In the genomic region with DNA sequence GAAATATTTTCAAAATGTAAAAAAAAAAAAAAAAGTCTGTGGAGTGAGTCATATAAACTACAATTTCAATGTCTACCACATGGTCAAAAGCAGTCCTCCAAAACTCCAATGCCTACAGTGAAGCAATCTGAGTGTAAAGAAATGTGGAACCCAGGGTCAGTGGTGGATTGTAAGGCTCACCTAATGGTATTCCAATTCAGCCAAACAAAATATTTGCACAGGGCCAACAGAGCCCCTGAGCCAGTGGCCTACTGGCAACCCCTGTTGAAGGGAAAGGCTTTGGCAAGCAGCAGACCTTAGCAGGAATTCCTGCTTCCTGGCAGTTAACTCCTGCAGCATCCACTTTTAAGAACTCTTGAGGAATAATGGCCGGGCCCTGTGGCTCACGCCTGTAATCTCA, we compare ENCODE assay signal across 13 cellular contexts. TPM values are rescaled to one million over a fixed set of nuclear protein-coding genes. Genes with fewer than 3 reads are reported as not detected.
DNase-seq lines count a peak whose midpoint lies in the region; ATAC-seq and TF ChIP-seq lines count a peak whose summit lies in the region.
"Had no signal": no experiment of that assay in that cellular context is flagged by ENCODE, and none has a peak within 500 bp of the region (broad histone marks: within the 10 kb centered on the region; RNA-seq: fewer than 3 reads in every experiment).

No MANE protein-coding gene starts in this region.

- no peak for TF ChIP-seq POLR2A in tibial nerve (IDR thresholded peaks at IDR 0.05)

- H2AFZ ChIP-seq in mammary epithelial cell (ENCODE audit: low read depth, low read length) (no peak overlapping the region), OCI-LY1 (ENCODE audit: low read length) (no peak overlapping the region)

- H4K20me1 ChIP-seq in mammary epithelial cell (ENCODE audit: insufficient read depth, low read length) (peaks cover 2% of the 10 kb centered on the region), OCI-LY1 (ENCODE audit: insufficient read depth, low read length) (no peaks in the 10 kb centered on the region)

- intact Hi-C loops in MCF 10A (cut with micrococcal nuclease) (no loop called here), mammary epithelial cell (cut with micrococcal nuclease) (no loop called here)

- H3K4me2 ChIP-seq in mammary epithelial cell (ENCODE audit: insufficient read depth, low read depth, low read length) (no peak overlapping the region), OCI-LY1 (ENCODE audit: low read length) (peak overlapping the region; percentile 85)

- H3K36me3 ChIP-seq in mammary epithelial cell (ENCODE audit: insufficient read depth, low read length) (peaks cover 9% of the 10 kb centered on the region), OCI-LY1 (ENCODE audit: insufficient read depth, low read length) (peaks cover 71% of the 10 kb centered on the region), tibial nerve (peaks cover 0 to 15% (median 0%) of the 10 kb centered on the region in 3 donors)

- CTCF ChIA-PET in MCF 10A (lab: Yijun Ruan, JAX) = interaction anchor here (0.6 kb wide), 1 partner anchor 123 kb away, joined by 3 read pairs; no protein-coding TSS in a partner anchor
- CTCF ChIA-PET in mammary epithelial cell (lab: Charles Lee; ENCODE audit: low non-redundant PET) = no interaction called here

- H3K4me1 ChIP-seq in mammary epithelial cell (ENCODE audit: insufficient read depth, low read length) = peaks cover 7% of the 10 kb centered on the region
- H3K4me1 ChIP-seq in OCI-LY1 (ENCODE audit: insufficient read depth, low read length, severe bottlenecking) = peaks cover 75% of the 10 kb centered on the region
- peaks cover 0 to 45% (median 14%) of the 10 kb centered on the region in 4 donors for H3K4me1 ChIP-seq in tibial nerve
- H3K4me1 ChIP-seq: BE2C had no signal

- H3K27ac Mint-ChIP-seq in MCF 10A (ENCODE audit: low read depth, unreplicated experiment) = no peak overlapping the region

- no peaks in the 10 kb centered on the region for H3K36me3 Mint-ChIP-seq in MCF 10A (ENCODE audit: insufficient read depth, unreplicated experiment)

- POLR2A ChIA-PET in MCF 10A (lab: Yijun Ruan, JAX) = interaction anchor here (1.3 kb wide), 1 partner anchor 16 kb away, joined by 4 read pairs; no protein-coding TSS in a partner anchor

- peaks cover 2% of the 10 kb centered on the region; the same call in 1 of the 2 replicates for H3F3A ChIP-seq in OCI-LY1 (ENCODE audit: insufficient read depth, low read length)

- no peak overlapping the region for H3K4me3 Mint-ChIP-seq in MCF 10A (ENCODE audit: unreplicated experiment)

- H3K9me3 Mint-ChIP-seq in MCF 10A (ENCODE audit: unreplicated experiment) = no peaks in the 10 kb centered on the region

- no peak for ATAC-seq in GM18519 (IDR thresholded peaks at IDR 0.05; ENCODE audit: low FRiP score, unreplicated experiment)

- in situ Hi-C loops in mammary epithelial cell (cut with MboI; ENCODE audit: low sequenced_read_pairs in 2 of 2) = no loop called here

- H3K27me3 ChIP-seq in mammary epithelial cell (ENCODE audit: insufficient read depth, low read length) (no peaks in the 10 kb centered on the region), OCI-LY1 (ENCODE audit: insufficient read depth, low read length) (no peaks in the 10 kb centered on the region), tibial nerve (no peaks in the 10 kb centered on the region)
- H3K27me3 ChIP-seq: BE2C had no signal

- H3K27ac ChIP-seq in mammary epithelial cell (ENCODE audit: insufficient read depth, low read depth, low read length) (no peak overlapping the region), OCI-LY1 (ENCODE audit: low read depth, low read length, poor library complexity, severe bottlenecking) (no peak overlapping the region), tibial nerve (no peak overlapping the region)
- H3K27ac ChIP-seq: epithelial cell of prostate, HL-60 had no signal

- H3K79me2 ChIP-seq in mammary epithelial cell (ENCODE audit: insufficient read depth, low read length) (peaks cover 83% of the 10 kb centered on the region), OCI-LY1 (ENCODE audit: insufficient read depth, low read length) (peaks cover 79% of the 10 kb centered on the region)

- no peaks in the 10 kb centered on the region for H3K9me3 ChIP-seq in mammary epithelial cell (replicated peaks; ENCODE audit: insufficient read depth, low read length)
- no peaks in the 10 kb centered on the region for H3K9me3 ChIP-seq in OCI-LY1 (ENCODE audit: low read length)
- no peaks in the 10 kb centered on the region for H3K9me3 ChIP-seq in tibial nerve
- H3K9me3 ChIP-seq: BE2C had no signal

- no peaks in the 10 kb centered on the region for H3K27me3 Mint-ChIP-seq in MCF 10A (ENCODE audit: insufficient read depth, unreplicated experiment)

- peak in 1 of 2 donors; percentile 80 for TF ChIP-seq EP300 in tibial nerve (IDR thresholded peaks at IDR 0.05)

- BruUV-seq in MCF 10A (replicated peaks; lab: Mats Ljungman, UMichigan) = no TSS peak
- BruUV-seq in mammary epithelial cell (replicated peaks; lab: Mats Ljungman, UMichigan) = no TSS peak

- H3K4me3 ChIP-seq in mammary epithelial cell (replicated peaks in 1 of 3; ENCODE audit: insufficient read depth in 1 of 3, low read depth in 2 of 3, low read length in 3 of 3) = no peak overlapping the region
- peak overlapping the region; percentile 91 for H3K4me3 ChIP-seq in OCI-LY1 (ENCODE audit: low read depth, low read length, poor library complexity, severe bottlenecking)
- H3K4me3 ChIP-seq in tibial nerve = no peak overlapping the region

- dilution Hi-C loops in mammary epithelial cell (cut with HindIII; ENCODE audit: low sequenced_read_pairs) = no loop called here

- TF ChIP-seq CTCF in MCF 10A (IDR thresholded peaks at IDR 0.05; ENCODE audit: unreplicated experiment) = no peak
- TF ChIP-seq CTCF in mammary epithelial cell (conservative IDR thresholded peaks at IDR 0.05 in 1 of 2, IDR thresholded peaks at IDR 0.05 in 1 of 2; ENCODE audit: extremely low read depth in 1 of 2, insufficient read depth in 1 of 2, low read depth in 1 of 2, low read length in 2 of 2) = no peak
- no peak for TF ChIP-seq CTCF in OCI-LY1 (IDR thresholded peaks at IDR 0.05; ENCODE audit: low read length)
- TF ChIP-seq CTCF in tibial nerve (IDR thresholded peaks at IDR 0.05) = no peak

- DNase-seq in MCF 10A (ENCODE audit: unreplicated experiment) = peak; percentile 13
- no peak for DNase-seq in mammary epithelial cell
- DNase-seq in fibroblast of peridontal ligament (ENCODE audit: extremely low read depth) = peak; percentile 96
- peak; percentile 18 to 51 for DNase-seq in tibial nerve (ENCODE audit: low spot score in 2 of 2)
- no peak for DNase-seq in NCI-H2107 (lab: John Stamatoyannopoulos, UW)
- DNase-seq in NCI-H146 (lab: John Stamatoyannopoulos, UW) = no peak
- DNase-seq: BE2C; NCI-H2171 treated with DMSO at 0.1 percent for 48 hours; stimulated activated CD4-positive, alpha-beta T cell treated with anti-CD3 and anti-CD28 coated beads, Interleukin-2, amount 100 ng/mL, for 48 hours had no signal

- H3K9me2 ChIP-seq in OCI-LY1 (ENCODE audit: low read depth, low read length) = no peaks in the 10 kb centered on the region

- no peaks in the 10 kb centered on the region for H3K4me1 Mint-ChIP-seq in MCF 10A (ENCODE audit: insufficient read depth, unreplicated experiment)

- H3K9ac ChIP-seq in mammary epithelial cell (ENCODE audit: insufficient read depth, low read length) (no peak overlapping the region), OCI-LY1 (ENCODE audit: low read length) (peak overlapping the region; percentile 24; the same call in 1 of the 2 replicates)

- WGBS in mammary epithelial cell (ENCODE audit: low coverage, missing lambda C conversion rate) = 79% methylated on average over 2 of the region's 2 CpGs
- WGBS in tibial nerve, 2 donors = 41 to 44% methylated on average over 2 of the region's 2 CpGs

RNA-seq across cellular contexts. Expression of gene DNMT1, which starts 3.4 kb away (rescaled TPM):
- total RNA-seq in MCF 10A (2022) = 47.7 and 76.4 TPM in 2 replicates
- total RNA-seq in mammary epithelial cell = 100 to 1,000 TPM in 1 of 2 donors, 10 to 100 TPM in 1; 23.0 to 139 TPM
- polyA plus RNA-seq in mammary epithelial cell = 53.3 TPM
- polyA minus RNA-seq in mammary epithelial cell = 263 TPM
- total RNA-seq in tibial nerve = 10 to 100 TPM; 48.2 to 72.9 (median 55.2) TPM

RNA-seq across cellular contexts. Expression of gene S1PR2, which starts 39.8 kb away (rescaled TPM):
- 0.64 and 0.89 TPM in 2 replicates for total RNA-seq in MCF 10A (2022)
- total RNA-seq in mammary epithelial cell = 10 to 100 TPM in 1 of 2 donors, 1 to 10 TPM in 1; 5.6 to 15.3 TPM
- polyA plus RNA-seq in mammary epithelial cell = 2.9 TPM
- polyA minus RNA-seq in mammary epithelial cell = 16.2 TPM
- total RNA-seq in tibial nerve = 10 to 100 TPM; 11.6 to 13.3 (median 12.2) TPM

Comparison
In these comparisons a context has a peak if more than half of its experiments do, and no peak if none do; other contexts are left out.
1. DNase-seq: peak in MCF 10A (single experiment), fibroblast of peridontal ligament (single experiment) and tibial nerve (2 of 2); none in mammary epithelial cell (single experiment), NCI-H2107 (single experiment) and NCI-H146 (single experiment).